Comparison of ENCODE assay signal across 8 cellular contexts in the genomic region with DNA sequence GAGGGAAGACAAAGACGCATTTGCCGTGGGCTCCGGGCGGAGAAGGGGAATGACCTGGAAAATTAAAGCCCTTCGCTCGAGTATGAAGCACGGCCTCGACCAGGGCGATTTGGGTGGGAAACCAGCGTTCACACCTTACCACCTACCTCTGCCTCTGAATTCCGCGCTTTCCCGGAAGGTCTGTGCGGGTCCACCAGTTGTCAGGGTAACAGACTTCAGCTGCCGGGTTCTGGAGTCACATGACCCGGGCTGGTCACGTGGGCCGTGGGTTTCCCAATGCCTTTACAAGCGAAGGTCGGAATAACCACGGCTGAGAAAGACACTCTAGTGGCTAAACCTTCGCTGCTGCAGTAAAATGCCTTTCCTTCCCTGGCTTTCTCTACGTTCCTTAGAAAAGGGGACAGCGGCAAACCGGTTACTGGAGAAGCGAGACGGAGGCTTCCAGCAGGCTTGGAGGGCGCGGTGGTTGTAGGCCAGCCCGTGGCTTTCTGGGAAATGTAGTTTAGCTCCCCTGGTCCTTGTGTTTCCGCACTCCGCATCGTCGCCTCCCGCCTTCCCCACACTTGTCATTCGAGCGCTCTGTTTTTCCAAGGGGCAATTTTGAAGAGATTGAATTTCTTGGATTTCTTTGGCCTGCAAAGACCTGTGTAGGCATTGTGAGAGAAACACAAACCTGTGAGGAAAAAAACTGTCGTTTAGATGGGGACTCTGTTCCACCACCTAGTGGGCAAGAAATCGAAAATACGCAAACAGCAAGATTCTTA. TPM values are rescaled to one million over a fixed set of nuclear protein-coding genes. Genes with fewer than 3 reads are reported as not detected.
DNase-seq lines count a peak whose midpoint lies in the region; ATAC-seq and TF ChIP-seq lines count a peak whose summit lies in the region.

A gene with protein sequence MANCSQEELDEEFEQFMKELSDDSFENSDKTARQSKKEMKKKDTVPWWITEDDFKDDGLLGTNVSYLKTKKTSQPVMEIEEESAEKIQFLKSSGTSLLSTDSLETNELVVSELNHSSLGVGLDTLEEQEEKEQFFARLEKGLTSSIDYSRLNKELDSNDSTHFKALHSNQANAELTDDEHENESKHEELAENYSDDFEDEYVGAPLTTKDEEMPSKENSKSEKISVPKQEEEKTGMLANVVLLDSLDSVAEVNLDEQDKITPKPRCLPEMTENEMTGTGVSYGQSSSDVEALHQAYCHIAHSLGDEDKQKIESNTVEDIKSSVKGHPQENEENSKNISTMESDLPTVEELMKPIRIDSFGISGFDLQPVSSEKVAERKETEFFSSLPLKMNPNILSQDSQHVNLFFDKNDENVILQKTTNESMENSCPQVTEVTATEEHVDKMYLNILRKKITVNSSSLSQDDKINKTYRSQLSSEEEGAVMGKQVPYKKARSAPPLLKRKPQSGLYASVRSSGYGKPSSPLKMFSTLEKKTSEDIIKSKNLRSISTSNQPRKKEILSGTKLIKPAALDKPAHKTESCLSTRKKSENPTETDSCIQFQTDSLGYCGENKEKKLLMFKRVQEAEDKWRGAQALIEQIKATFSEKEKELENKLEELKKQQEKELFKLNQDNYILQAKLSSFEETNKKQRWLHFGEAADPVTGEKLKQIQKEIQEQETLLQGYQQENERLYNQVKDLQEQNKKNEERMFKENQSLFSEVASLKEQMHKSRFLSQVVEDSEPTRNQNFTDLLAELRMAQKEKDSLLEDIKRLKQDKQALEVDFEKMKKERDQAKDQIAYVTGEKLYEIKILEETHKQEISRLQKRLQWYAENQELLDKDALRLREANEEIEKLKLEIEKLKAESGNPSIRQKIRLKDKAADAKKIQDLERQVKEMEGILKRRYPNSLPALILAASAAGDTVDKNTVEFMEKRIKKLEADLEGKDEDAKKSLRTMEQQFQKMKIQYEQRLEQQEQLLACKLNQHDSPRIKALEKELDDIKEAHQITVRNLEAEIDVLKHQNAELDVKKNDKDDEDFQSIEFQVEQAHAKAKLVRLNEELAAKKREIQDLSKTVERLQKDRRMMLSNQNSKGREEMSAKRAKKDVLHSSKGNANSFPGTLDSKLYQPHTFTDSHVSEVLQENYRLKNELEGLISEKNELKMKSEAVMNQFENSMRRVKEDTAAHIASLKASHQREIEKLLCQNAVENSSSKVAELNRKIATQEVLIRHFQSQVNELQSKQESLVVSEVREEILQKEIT (N-terminal part only) (minus strand): TSS at position 210 of the 764 bp plus-strand sequence. CDS start 1,250 bp downstream, outside the sequence.

- intact Hi-C loops in right lobe of liver (cut with DNase I) = no loop called here

- peak; percentile 56 to 65 (median 57) for TF ChIP-seq CTCF in right lobe of liver (IDR thresholded peaks at IDR 0.05)

- H3K27ac ChIP-seq in right lobe of liver = peak within 1 kb of the TSS; percentile 45 to 77 (median 47)

- TF ChIP-seq POLR2A in right lobe of liver (IDR thresholded peaks at IDR 0.05) = no peak

- H3K36me3 ChIP-seq in right lobe of liver = no peaks in the 10 kb centered on the region

- peak; percentile 99 for ATAC-seq in GM19324 (IDR thresholded peaks at IDR 0.05; ENCODE audit: low FRiP score, unreplicated experiment)
- peak; percentile 90 for ATAC-seq in HG03469 (IDR thresholded peaks at IDR 0.05; ENCODE audit: unreplicated experiment)
- ATAC-seq in right lobe of liver = peak; percentile 97 to 98 (median 98)

- peak within 1 kb of the TSS; percentile 72 to 82 (median 76) for H3K4me3 ChIP-seq in right lobe of liver

- H3K4me1 ChIP-seq in right lobe of liver = no peaks in the 10 kb centered on the region

- no peaks in the 10 kb centered on the region for H3K27me3 ChIP-seq in right lobe of liver

- no peaks in the 10 kb centered on the region for H3K9me3 ChIP-seq in right lobe of liver

- DNase-seq in C1 segment of cervical spinal cord (lab: John Stamatoyannopoulos, UW) (peak; percentile 74 to 98 (median 92)), NCI-H526 (lab: John Stamatoyannopoulos, UW) (peak; percentile 88 to 90), dermis microvascular lymphatic vessel endothelial cell (ENCODE audit: low read depth in 2 of 2) (peak; percentile 79 to 88), right lobe of liver (peak; percentile 92 to 95 (median 94))
- peak; percentile 85 for DNase-seq in activated CD4-positive, alpha-beta T cell treated with anti-CD3 and anti-CD28 coated beads, Interleukin-2, amount 50 U/mL, for 1 hour
- DNase-seq in stimulated activated CD4-positive, alpha-beta T cell treated with anti-CD3 and anti-CD28 coated beads, Interleukin-4, amount 100 ng/mL, for 4 hours = peak; percentile 80 to 85

- WGBS in right lobe of liver (ENCODE audit: insufficient coverage, low coverage, low lambda C conversion rate, missing lambda C conversion rate) = 0% methylated on average over 26 of the region's 40 CpGs

RNA-seq across cellular contexts. Expression of the gene that starts here (rescaled TPM):
- total RNA-seq in dermis microvascular lymphatic vessel endothelial cell (2.9 and 3.6 TPM in 2 replicates), right lobe of liver (1 to 10 TPM; 1.7 to 3.8 (median 2.5) TPM)

Comparison
In these comparisons a context has a peak if more than half of its experiments do, and no peak if none do; other contexts are left out.
1. Peak in every context shown above with its lines: DNase-seq, ATAC-seq, H3K4me3 ChIP-seq and H3K27ac ChIP-seq.